13 cellular contexts compared by ENCODE assay signal in genomic region chr15:95826831-95827230, GRCh38.
DNase-seq lines count a peak whose midpoint lies in the region; ATAC-seq and TF ChIP-seq lines count a peak whose summit lies in the region.
"Had no signal": no experiment of that assay in that cellular context is flagged by ENCODE, and none has a peak within 500 bp of the region (broad histone marks: within the 10 kb centered on the region; RNA-seq: fewer than 3 reads in every experiment).

No MANE protein-coding gene starts in this region.

- H3K27ac ChIP-seq in DND-41 (ENCODE audit: low read length): no peak overlapping the region
- no peak overlapping the region for H3K27ac ChIP-seq in RWPE1
- no peak overlapping the region for H3K27ac ChIP-seq in caudate nucleus (ENCODE audit: low read depth, low read length)
- H3K27ac ChIP-seq: HL-60 had no signal

- H3K4me3 ChIP-seq in DND-41 (ENCODE audit: low read depth in 1 of 2, low read length in 2 of 2) (no peak overlapping the region), kidney epithelial cell (ENCODE audit: low read depth, low read length) (no peak overlapping the region)

- H3K9me3 ChIP-seq in DND-41 (ENCODE audit: insufficient read depth, low read length, severe bottlenecking): no peaks in the 10 kb centered on the region

- TF ChIP-seq CTCF in DND-41 (IDR thresholded peaks at IDR 0.05; ENCODE audit: borderline replicate concordance, extremely low read depth, low read length, poor library complexity, severe bottlenecking) (peak; percentile 47), RWPE1 (conservative IDR thresholded peaks at IDR 0.05; ENCODE audit: low read depth) (no peak), kidney epithelial cell (IDR thresholded peaks at IDR 0.05; ENCODE audit: insufficient read depth, low read length, poor library complexity, severe bottlenecking) (peak; percentile 23)

- no peaks in the 10 kb centered on the region for H3K79me2 ChIP-seq in DND-41 (ENCODE audit: insufficient read depth, low read length)

- H3K27me3 ChIP-seq in DND-41 (ENCODE audit: insufficient read depth, low read length, poor library complexity): no peaks in the 10 kb centered on the region
- no peaks in the 10 kb centered on the region for H3K27me3 ChIP-seq in kidney epithelial cell (ENCODE audit: control insufficient read depth, insufficient read depth, low read length)

- H3K9ac ChIP-seq in DND-41 (ENCODE audit: low read depth, low read length): no peak overlapping the region

- DNase-seq in DND-41 (no peak), HEK293T (ENCODE audit: extremely low spot score) (peak; percentile 46), RWPE1 (ENCODE audit: low spot score) (peak; percentile 5), kidney epithelial cell (ENCODE audit: low read depth) (no peak), caudate nucleus (lab: John Stamatoyannopoulos, UW) (no peak), GM19238 (ENCODE audit: insufficient read length, low spot score) (no peak), NCI-H2107 treated with DMSO at 0.1 percent for 48 hours (lab: John Stamatoyannopoulos, UW; ENCODE audit: unreplicated experiment) (no peak), NCI-H1105 treated with DMSO at 0.1 percent for 48 hours (lab: John Stamatoyannopoulos, UW) (no peak)
- DNase-seq: activated CD4-positive, alpha-beta memory T cell treated with anti-CD3 and anti-CD28 coated beads, Interleukin-2, amount 10 ng/mL, durations not matched to agents 7 days and 5 days; activated naive CD8-positive, alpha-beta T cell treated with anti-CD3 and anti-CD28 coated beads, Interleukin-2, amount 50 U/mL, for 24 hours; NCI-H187 had no signal

- H3K4me2 ChIP-seq in DND-41 (ENCODE audit: insufficient read depth, low read length): no peak overlapping the region

- no peaks in the 10 kb centered on the region for H4K20me1 ChIP-seq in DND-41 (ENCODE audit: insufficient read depth, low read length)

- no peak overlapping the region for H2AFZ ChIP-seq in DND-41 (ENCODE audit: low read depth, low read length)

- H3K4me1 ChIP-seq in DND-41 (ENCODE audit: insufficient read depth, low read length): no peaks in the 10 kb centered on the region

- no peak for ATAC-seq in DND-41 (ENCODE audit: insufficient read depth, low read depth)
- ATAC-seq: activated naive CD8-positive, alpha-beta T cell treated with anti-CD3 and anti-CD28 coated beads, Interleukin-2, amount 50 U/mL, for 24 hours; SK-N-SH treated with all-trans-retinoic acid at 6 μM for 48 hours had no signal

- H3K36me3 ChIP-seq in DND-41 (ENCODE audit: insufficient read depth, low read length) (no peaks in the 10 kb centered on the region), kidney epithelial cell (ENCODE audit: control insufficient read depth, insufficient read depth, low read length) (no peaks in the 10 kb centered on the region)

- CTCF ChIA-PET in HEK293T (lab: Yijun Ruan, JAX) (no interaction called here), RWPE1 (lab: Yijun Ruan, JAX) (interaction anchor here (0.5 kb wide), 1 partner anchor 110 kb away, joined by 4 read pairs; no protein-coding TSS in a partner anchor)

- POLR2A ChIA-PET in HEK293T (lab: Yijun Ruan, JAX) (no interaction called here), RWPE1 (lab: Yijun Ruan, JAX; ENCODE audit: low non-redundant PET) (no interaction called here)

TF ChIP-seq in HEK293T, 16 proteins besides CTCF, POLR2A, EP300 and RAD21:
- TF ChIP-seq SUZ12 (IDR thresholded peaks at IDR 0.05) (no peak), PKNOX1 (IDR thresholded peaks at IDR 0.05) (0 out of 2 replicates have a peak, but pooled peaks have one; percentile 10), LEF1 (IDR thresholded peaks at IDR 0.05; ENCODE audit: borderline replicate concordance) (no peak), BHLHE40 (IDR thresholded peaks at IDR 0.05; ENCODE audit: borderline replicate concordance) (no peak)

Comparison
In these comparisons a context has a peak if more than half of its experiments do, and no peak if none do; other contexts are left out.
1. DNase-seq: peak in HEK293T (single experiment) and RWPE1 (single experiment); none in DND-41 (single experiment), kidney epithelial cell (single experiment), caudate nucleus (0 of 61), GM19238 (single experiment), NCI-H2107 treated with DMSO at 0.1 percent for 48 hours (single experiment) and NCI-H1105 treated with DMSO at 0.1 percent for 48 hours (single experiment).